In the genomic region with DNA sequence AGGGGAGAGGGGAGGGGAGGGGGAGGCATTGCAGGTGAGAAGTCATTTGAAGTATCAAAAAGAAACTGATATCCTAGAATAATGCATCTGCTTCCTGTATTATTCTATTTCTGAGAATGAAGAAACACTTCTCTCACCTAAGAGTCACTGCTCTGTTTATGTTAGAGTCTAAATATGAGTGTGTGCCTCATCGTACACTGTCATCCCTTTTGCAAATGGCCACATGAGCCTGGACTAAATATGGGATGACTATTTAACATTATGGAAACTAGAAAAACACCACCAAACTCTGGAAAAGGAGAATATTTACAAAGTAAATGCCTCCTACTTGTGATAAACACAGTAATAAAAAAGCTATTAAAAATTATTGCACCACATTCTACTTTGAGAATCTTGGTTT, we compare ENCODE assay signal across 24 cellular contexts.
"Had no signal": no experiment of that assay in that cellular context is flagged by ENCODE, and none has a peak within 500 bp of the region (broad histone marks: within the 10 kb centered on the region; RNA-seq: fewer than 3 reads in every experiment).

No MANE protein-coding gene starts in this region.

- H3K9me3 ChIP-seq: ascending aorta, body of pancreas had no signal

- H3K36me3 ChIP-seq: ascending aorta had no signal

- H3K4me1 ChIP-seq: ascending aorta had no signal

- DNase-seq: activated CD4-positive, alpha-beta memory T cell treated with anti-CD3 and anti-CD28 coated beads for 36 hours; activated CD4-positive, alpha-beta T cell treated with anti-CD3 and anti-CD28 coated beads, Interleukin-2, amount 10 ng/mL, durations not matched to agents 7 days and 5 days; activated CD4-positive, CD25-positive, alpha-beta regulatory T cell; activated CD8-positive, alpha-beta memory T cell treated with anti-CD3 and anti-CD28 coated beads for 24 hours; activated effector memory CD4-positive, alpha-beta T cell treated with anti-CD3 and anti-CD28 coated beads, Interleukin-2, amount 50 U/mL, for 16 hours; activated naive CD4-positive, alpha-beta T cell treated with Interleukin-2 at 50 U/mL for 16 hours; activated naive CD8-positive, alpha-beta T cell treated with anti-CD3 and anti-CD28 coated beads, Interleukin-2, amount 50 U/mL, for 24 hours; activated T-cell treated with anti-CD3 and anti-CD28 coated beads, Interleukin-2, amount 50 U/mL, for 4 hours; amniotic stem cell; body of pancreas; cortex of kidney; Karpas-422; MM.1S; NCI-H146; NCI-H2029; NCI-H524; SHP77; T-cell; T-helper 2 cell; T1000 had no signal

- H3K4me3 ChIP-seq: ascending aorta, body of pancreas had no signal

- H3K27ac ChIP-seq: ascending aorta, body of pancreas, VCaP had no signal

- H3K27me3 ChIP-seq: ascending aorta, body of pancreas had no signal

- FAIRE-seq: RCC 7860, TTC549 had no signal

- ATAC-seq: activated naive CD8-positive, alpha-beta T cell treated with anti-CD3 and anti-CD28 coated beads, Interleukin-2, amount 50 U/mL, for 24 hours; activated T-cell treated with anti-CD3 and anti-CD28 coated beads, Interleukin-2, amount 50 U/mL, for 4 hours; body of pancreas; T-cell had no signal
